7 cellular contexts compared by ENCODE assay signal in the genomic region with DNA sequence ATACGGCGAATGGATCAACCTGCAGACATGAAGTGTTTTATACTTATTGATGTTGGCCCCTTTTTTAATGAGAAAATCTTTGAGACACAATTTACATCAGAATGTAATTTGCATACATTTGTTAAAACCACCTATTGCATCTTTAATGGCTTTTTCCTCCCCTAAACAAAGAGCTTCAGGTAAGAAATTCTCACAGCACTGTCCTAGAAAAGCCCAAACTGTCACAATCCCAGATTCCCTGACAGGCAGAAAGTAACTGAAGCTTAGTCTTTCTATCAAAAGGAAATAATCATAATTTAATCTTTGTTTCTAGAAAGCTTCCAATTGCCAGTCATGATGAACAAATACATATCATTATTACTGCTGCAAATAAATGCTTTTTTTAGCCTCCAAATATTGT.
"Had no signal": no experiment of that assay in that cellular context is flagged by ENCODE, and none has a peak within 500 bp of the region (broad histone marks: within the 10 kb centered on the region; RNA-seq: fewer than 3 reads in every experiment).

No MANE protein-coding gene starts in this region.

- ATAC-seq: HCT116 had no signal

- H2AFZ ChIP-seq: GM23248 had no signal

- H3K4me3 Mint-ChIP-seq: HFFc6 had no signal

- DNase-seq: GM23248, GOT3, H7, HCEC 1CT, HFFc6 had no signal

- H3K4me1 ChIP-seq: HAP-1 had no signal

- H3K4me3 ChIP-seq: GM23248, HAP-1 had no signal

- H3K9ac ChIP-seq: GM23248 had no signal

- H3K27ac Mint-ChIP-seq: HFFc6 had no signal

- H3K36me3 ChIP-seq: HAP-1 had no signal

- H3K9me3 ChIP-seq: HAP-1 had no signal

- H3K27ac ChIP-seq: GM23248 had no signal
